In genomic region chr14:23937121-23937692, GRCh38 we compare ENCODE assay signal across 22 cellular contexts.
"Had no signal": no experiment of that assay in that cellular context is flagged by ENCODE, and none has a peak within 500 bp of the region (broad histone marks: within the 10 kb centered on the region; RNA-seq: fewer than 3 reads in every experiment).

No MANE protein-coding gene starts in this region.

- H3K27ac ChIP-seq: dorsolateral prefrontal cortex, prostate gland, thoracic aorta, tibial nerve, vagina had no signal

- H3K9me3 Mint-ChIP-seq: immature natural killer cell; mesothelial cell of epicardium; naive B cell; natural killer cell treated with Interleukin-12 subunit alpha and Interleukin-12 subunit beta and Interleukin-15 and Interleukin-18, amount 100 ng/mL, for 72 hours; stimulated activated naive B cell treated with anti-CD40 and anti-IgM and Interleukin-4, amounts not matched to agents 10 μg/mL and 1 μg/mL and 100 μg/mL, for 72 hours; stimulated activated naive CD8-positive, alpha-beta T cell treated with anti-CD3 and anti-CD28 coated beads, Interleukin-15, Interleukin-2, amounts not matched to agents 100 ng/mL and 50 ng/mL, for 24 hours had no signal

- H3K4me3 ChIP-seq: dorsolateral prefrontal cortex, mucosa of descending colon, prostate gland, thoracic aorta, tibial nerve, vagina had no signal

- H3K4me1 ChIP-seq: prostate gland, tibial nerve, vagina had no signal

- H3K4me3 Mint-ChIP-seq: immature natural killer cell; mesothelial cell of epicardium; naive B cell; natural killer cell treated with Interleukin-12 subunit alpha and Interleukin-12 subunit beta and Interleukin-15 and Interleukin-18, amount 100 ng/mL, for 72 hours; stimulated activated naive B cell treated with anti-CD40 and anti-IgM and Interleukin-4, amounts not matched to agents 10 μg/mL and 1 μg/mL and 100 μg/mL, for 72 hours; stimulated activated naive CD8-positive, alpha-beta T cell treated with anti-CD3 and anti-CD28 coated beads, Interleukin-15, Interleukin-2, amounts not matched to agents 100 ng/mL and 50 ng/mL, for 24 hours had no signal

- DNase-seq: dorsolateral prefrontal cortex; effector CD4-positive, alpha-beta T cell; hypothalamus; immature natural killer cell; islet precursor cell; kidney glomerular epithelial cell; left colon; mesenchymal stem cell; naive B cell; nucleus accumbens; right cardiac atrium; stimulated activated CD4-positive, alpha-beta T cell treated with anti-CD3 and anti-CD28 coated beads, Interleukin-15, amount 100 ng/mL, for 24 hours; stimulated activated CD4-positive, alpha-beta T cell treated with anti-CD3 and anti-CD28 coated beads, Interleukin-2, amount 100 ng/mL, for 48 hours; stimulated activated naive B cell treated with anti-CD40 and anti-IgM and Interleukin-4, amounts not matched to agents 10 μg/mL and 1 μg/mL and 100 μg/mL, for 72 hours had no signal

- H3K27me3 ChIP-seq: dorsolateral prefrontal cortex, tibial nerve, vagina had no signal

- H3K27ac Mint-ChIP-seq: immature natural killer cell; mesothelial cell of epicardium; naive B cell; natural killer cell treated with Interleukin-12 subunit alpha and Interleukin-12 subunit beta and Interleukin-15 and Interleukin-18, amount 100 ng/mL, for 72 hours; stimulated activated naive B cell treated with anti-CD40 and anti-IgM and Interleukin-4, amounts not matched to agents 10 μg/mL and 1 μg/mL and 100 μg/mL, for 72 hours; stimulated activated naive CD8-positive, alpha-beta T cell treated with anti-CD3 and anti-CD28 coated beads, Interleukin-15, Interleukin-2, amounts not matched to agents 100 ng/mL and 50 ng/mL, for 24 hours had no signal

- H3K36me3 Mint-ChIP-seq: natural killer cell treated with Interleukin-12 subunit alpha and Interleukin-12 subunit beta and Interleukin-15 and Interleukin-18, amount 100 ng/mL, for 72 hours had no signal

- ATAC-seq: natural killer cell treated with Interleukin-12 subunit alpha and Interleukin-12 subunit beta and Interleukin-15 and Interleukin-18, amount 100 ng/mL, for 72 hours; stimulated activated naive B cell treated with anti-CD40 and anti-IgM and Interleukin-4, amounts not matched to agents 10 μg/mL and 1 μg/mL and 100 μg/mL, for 72 hours had no signal

- H3K27me3 Mint-ChIP-seq: natural killer cell treated with Interleukin-12 subunit alpha and Interleukin-12 subunit beta and Interleukin-15 and Interleukin-18, amount 100 ng/mL, for 72 hours; stimulated activated naive CD8-positive, alpha-beta T cell treated with anti-CD3 and anti-CD28 coated beads, Interleukin-15, Interleukin-2, amounts not matched to agents 100 ng/mL and 50 ng/mL, for 24 hours had no signal

- H3K4me1 Mint-ChIP-seq: immature natural killer cell had no signal

- H3K9me3 ChIP-seq: mucosa of descending colon, prostate gland, thoracic aorta, tibial nerve, vagina had no signal

- H3K36me3 ChIP-seq: prostate gland, thoracic aorta had no signal
